In the genomic region with DNA sequence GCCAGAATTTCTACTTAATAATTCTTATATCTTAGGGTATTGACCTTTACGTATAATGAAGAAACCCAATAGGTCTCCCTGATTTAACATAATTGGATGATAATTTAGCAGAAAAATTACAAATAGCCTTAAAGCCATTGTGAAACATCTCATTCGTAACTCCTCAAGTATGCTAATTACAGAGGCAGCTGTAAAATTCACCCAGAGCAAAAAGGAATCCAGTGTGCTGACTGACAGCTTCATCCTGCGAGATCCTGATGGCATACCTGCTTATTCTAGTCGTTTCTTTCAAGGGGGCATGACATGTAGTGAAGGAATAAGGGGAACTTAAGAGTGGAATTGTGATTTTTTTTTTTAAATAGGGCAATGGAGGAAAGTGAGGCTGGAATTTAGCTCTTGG, we compare ENCODE assay signal across 29 cellular contexts.
DNase-seq lines count a peak whose midpoint lies in the region; TF ChIP-seq lines count a peak whose summit lies in the region.
"Had no signal": no experiment of that assay in that cellular context is flagged by ENCODE, and none has a peak within 500 bp of the region (broad histone marks: within the 10 kb centered on the region; RNA-seq: fewer than 3 reads in every experiment).

No MANE protein-coding gene starts in this region.

- TF ChIP-seq CTCF in choroid plexus epithelial cell (conservative IDR thresholded peaks at IDR 0.05; ENCODE audit: low read depth, low read length): no peak
- TF ChIP-seq CTCF in progenitor cell of endocrine pancreas (IDR thresholded peaks at IDR 0.05; ENCODE audit: unreplicated experiment): no peak

- no peak overlapping the region for H3K4me2 ChIP-seq in mesendoderm (ENCODE audit: low read length)

- H3K4me1 ChIP-seq in HUES6 (ENCODE audit: control insufficient read depth, insufficient read depth, low read length) (peaks cover 20% of the 10 kb centered on the region), mesendoderm (ENCODE audit: control insufficient read depth, low read depth, low read length) (no peaks in the 10 kb centered on the region)
- H3K4me1 ChIP-seq: esophagus muscularis mucosa, left lung, right lobe of liver, SJCRH30, uterus had no signal

- no peak overlapping the region for H3K4ac ChIP-seq in mesendoderm (ENCODE audit: low read depth, low read length)

- no peak overlapping the region for H3K9ac ChIP-seq in HUES6 (ENCODE audit: low read length)
- H3K9ac ChIP-seq in mesendoderm (ENCODE audit: low read length): no peak overlapping the region

- peak; percentile 88 for DNase-seq in DMS79 treated with DMSO at 0.1 percent for 48 hours (lab: John Stamatoyannopoulos, UW)
- peak; percentile 4 for DNase-seq in choroid plexus epithelial cell (ENCODE audit: low read depth)
- DNase-seq in mesendoderm: peak; percentile 69
- DNase-seq in progenitor cell of endocrine pancreas (ENCODE audit: low spot score, unreplicated experiment): no peak
- no peak for DNase-seq in COR-L47 (lab: John Stamatoyannopoulos, UW)
- no peak for DNase-seq in ecto neural progenitor cell (ENCODE audit: low spot score)
- DNase-seq in hypothalamus (lab: John Stamatoyannopoulos, UW): no peak
- DNase-seq: ACHN; activated naive CD4-positive, alpha-beta T cell treated with anti-CD3 and anti-CD28 coated beads, Interleukin-2, amount 10 ng/mL, durations not matched to agents 7 days and 5 days; activated T-cell treated with anti-CD3 and anti-CD28 coated beads, Interleukin-2, amount 50 U/mL, for 72 hours; aorta; cerebellar nuclear complex; effector memory CD4-positive, alpha-beta T cell; head of caudate nucleus; Kasumi-1; left lung; natural killer cell; NCI-H1092 treated with DMSO at 0.1 percent for 48 hours; NCI-H2081; NK-92 treated with Interleukin-12 subunit alpha and Interleukin-12 subunit beta, amount 100 ng/mL, for 24 hours; pancreas; right lobe of liver; SJCRH30; T-helper 1 cell; uterus had no signal

- peaks cover 3% of the 10 kb centered on the region for H3K4me1 Mint-ChIP-seq in progenitor cell of endocrine pancreas (ENCODE audit: low read depth)
- H3K4me1 Mint-ChIP-seq: mesothelial cell of epicardium, natural killer cell had no signal

- no peaks in the 10 kb centered on the region for H3K27me3 Mint-ChIP-seq in progenitor cell of endocrine pancreas
- H3K27me3 Mint-ChIP-seq: activated naive CD4-positive, alpha-beta T cell treated with anti-CD3 and anti-CD28 coated beads, Interleukin-2, amount 10 ng/mL, durations not matched to agents 7 days and 5 days had no signal

- H2BK120ac ChIP-seq in mesendoderm (ENCODE audit: low read depth, low read length): no peak overlapping the region

- H3K27me3 ChIP-seq in HUES6 (ENCODE audit: control insufficient read depth, insufficient read depth, low read length) (no peaks in the 10 kb centered on the region), mesendoderm (ENCODE audit: insufficient read depth, low read length, poor library complexity) (no peaks in the 10 kb centered on the region)
- H3K27me3 ChIP-seq: esophagus muscularis mucosa, left lung, pancreas, right lobe of liver, SJCRH30, uterus had no signal

- no peak overlapping the region for H3K18ac ChIP-seq in mesendoderm (ENCODE audit: low read length)

- H3K36me3 Mint-ChIP-seq in progenitor cell of endocrine pancreas (ENCODE audit: insufficient read depth): peaks cover 4% of the 10 kb centered on the region
- H3K36me3 Mint-ChIP-seq: natural killer cell had no signal

- no peak overlapping the region for H4K5ac ChIP-seq in mesendoderm (ENCODE audit: low read length)

- no peaks in the 10 kb centered on the region for H3K79me2 ChIP-seq in mesendoderm (ENCODE audit: control insufficient read depth, insufficient read depth, low read length)

- H3K9me3 ChIP-seq in HUES6 (ENCODE audit: control insufficient read depth, insufficient read depth, low read depth, low read length): no peaks in the 10 kb centered on the region
- H3K9me3 ChIP-seq: pancreas, right lobe of liver, SJCRH30, uterus had no signal

- H3K27ac ChIP-seq in HUES6 (ENCODE audit: low read depth, low read length): 0 out of 2 replicates have a peak overlapping the region, but pooled peaks have one; percentile 21
- H3K27ac ChIP-seq in mesendoderm (ENCODE audit: low read depth, low read length): no peak overlapping the region
- H3K27ac ChIP-seq: esophagus muscularis mucosa, left lung, pancreas, right lobe of liver, SJCRH30, uterus had no signal

- no CpG with 5 or more reads among the region's 4 CpGs for WGBS in mesendoderm (ENCODE audit: extremely low coverage, insufficient coverage, low lambda C conversion rate)

- no peak overlapping the region for H2AK5ac ChIP-seq in mesendoderm (ENCODE audit: low read length)

- H2BK5ac ChIP-seq in mesendoderm (ENCODE audit: low read length): no peak overlapping the region

- H3K4me3 Mint-ChIP-seq in progenitor cell of endocrine pancreas (ENCODE audit: low read depth): no peak overlapping the region
- H3K4me3 Mint-ChIP-seq: activated naive CD4-positive, alpha-beta T cell treated with anti-CD3 and anti-CD28 coated beads, Interleukin-2, amount 10 ng/mL, durations not matched to agents 7 days and 5 days; mesothelial cell of epicardium; natural killer cell had no signal

- H3K56ac ChIP-seq in mesendoderm (ENCODE audit: low read length): no peak overlapping the region

- H2BK15ac ChIP-seq in mesendoderm (replicated peaks; ENCODE audit: low read depth): no peak overlapping the region

- H3K9me3 Mint-ChIP-seq in progenitor cell of endocrine pancreas (ENCODE audit: low read depth): peaks cover 15% of the 10 kb centered on the region
- H3K9me3 Mint-ChIP-seq: natural killer cell had no signal

- H3K23ac ChIP-seq in mesendoderm (ENCODE audit: low read length): no peak overlapping the region

- no peak overlapping the region for H3K27ac Mint-ChIP-seq in progenitor cell of endocrine pancreas
- H3K27ac Mint-ChIP-seq: activated T-cell treated with anti-CD3 and anti-CD28 coated beads, Interleukin-2, amount 50 U/mL, for 72 hours; mesothelial cell of epicardium; natural killer cell had no signal

- H3K79me1 ChIP-seq in mesendoderm (ENCODE audit: low read length): no peaks in the 10 kb centered on the region

- H4K8ac ChIP-seq in mesendoderm (ENCODE audit: low read depth, low read length): no peak overlapping the region

- H3K36me3 ChIP-seq in HUES6 (ENCODE audit: control insufficient read depth, insufficient read depth, low read length): no peaks in the 10 kb centered on the region
- no peaks in the 10 kb centered on the region for H3K36me3 ChIP-seq in mesendoderm (ENCODE audit: control insufficient read depth, insufficient read depth, low read length)
- H3K36me3 ChIP-seq: esophagus muscularis mucosa, left lung, pancreas, right lobe of liver, SJCRH30, uterus had no signal

- H3K4me3 ChIP-seq in HUES6 (ENCODE audit: low read depth, low read length) (no peak overlapping the region), choroid plexus epithelial cell (ENCODE audit: low read depth, low read length) (no peak overlapping the region), mesendoderm (ENCODE audit: low read length) (no peak overlapping the region)
- H3K4me3 ChIP-seq: esophagus muscularis mucosa, GM12878, left lung, pancreas, right lobe of liver, SJCRH30, uterus had no signal

Comparison
In these comparisons a context has a peak if more than half of its experiments do, and no peak if none do; other contexts are left out.
1. DNase-seq: peak in DMS79 treated with DMSO at 0.1 percent for 48 hours (single experiment), choroid plexus epithelial cell (single experiment) and mesendoderm (single experiment); none in progenitor cell of endocrine pancreas (single experiment), COR-L47 (single experiment), ecto neural progenitor cell (single experiment) and hypothalamus (0 of 51).